8 cellular contexts compared by ENCODE assay signal in genomic region chr17:45228985-45229517, GRCh38. TPM values are rescaled to one million over a fixed set of nuclear protein-coding genes. Genes with fewer than 3 reads are reported as not detected.
DNase-seq lines count a peak whose midpoint lies in the region; ATAC-seq and TF ChIP-seq lines count a peak whose summit lies in the region.

No MANE protein-coding gene starts in this region.

- H3K36me3 ChIP-seq in skeletal muscle satellite cell (ENCODE audit: insufficient read depth, low read length), result no peaks in the 10 kb centered on the region

- H3K9ac ChIP-seq in skeletal muscle satellite cell (ENCODE audit: low read depth, low read length), result peak overlapping the region; percentile 74

- H3K4me2 ChIP-seq in skeletal muscle satellite cell (ENCODE audit: low read length), result peak overlapping the region; percentile 78

- intact Hi-C loops in Right ventricle myocardium superior (cut with DNase I), result no loop called here

- no peaks in the 10 kb centered on the region for H3K27me3 ChIP-seq in skeletal muscle satellite cell (ENCODE audit: control insufficient read depth, insufficient read depth, low read length)

- DNase-seq in GM10266 (ENCODE audit: extremely low spot score) (peak; percentile 91), SIG-M5 treated with dmso at 0.1 percent for 504 hours (lab: John Stamatoyannopoulos, UW; ENCODE audit: unreplicated experiment) (peak; percentile 96), Right ventricle myocardium superior (peak; percentile 94), HT-29 (ENCODE audit: low spot score) (no peak), cerebellum (ENCODE audit: low spot score) (no peak)
- peak; percentile 40 to 70 (median 56) for DNase-seq in activated naive CD4-positive, alpha-beta T cell (lab: John Stamatoyannopoulos, UW)

- H3K4me3 ChIP-seq in skeletal muscle satellite cell (ENCODE audit: low read length), result peak overlapping the region; percentile 53

- peak; percentile 37 for ATAC-seq in HG02938 (IDR thresholded peaks at IDR 0.05; ENCODE audit: unreplicated experiment)
- peak; percentile 76 for ATAC-seq in Right ventricle myocardium superior (ENCODE audit: poor library complexity)

- H3K9me3 ChIP-seq in skeletal muscle satellite cell (replicated peaks; ENCODE audit: low read length), result no peaks in the 10 kb centered on the region

- no peak for TF ChIP-seq CTCF in GM10266 (IDR thresholded peaks at IDR 0.05; ENCODE audit: control insufficient read depth, insufficient read depth, low read depth, missing control alignments)

- peaks cover 76% of the 10 kb centered on the region for H3K4me1 ChIP-seq in skeletal muscle satellite cell (ENCODE audit: control insufficient read depth, insufficient read depth, low read length)

RNA-seq across cellular contexts. Expression of gene FMNL1, which starts 7.4 kb away (rescaled TPM):
- 12.0 TPM for total RNA-seq in Right ventricle myocardium superior
- total RNA-seq in skeletal muscle satellite cell (2012; rRNA removed), result 3.3 and 6.3 TPM in 2 replicates
- 0.03 TPM in 1 of 2 replicates, not detected in the other for total RNA-seq in HT-29 (2014; rRNA removed; shearing (Covaris generic))
- total RNA-seq in cerebellum, result 3.4 TPM

RNA-seq across cellular contexts. Expression of gene SPATA32, which starts 32.8 kb away (rescaled TPM):
- total RNA-seq in Right ventricle myocardium superior, result not detected
- not detected in 2 replicates for total RNA-seq in skeletal muscle satellite cell (2012; rRNA removed)
- total RNA-seq in HT-29 (2014; rRNA removed; shearing (Covaris generic)), result not detected in 2 replicates
- total RNA-seq in cerebellum, result not detected

Comparison
In these comparisons a context has a peak if more than half of its experiments do, and no peak if none do; other contexts are left out.
1. DNase-seq: peak in GM10266 (single experiment), SIG-M5 treated with dmso at 0.1 percent for 504 hours (single experiment), activated naive CD4-positive, alpha-beta T cell (4 of 4) and Right ventricle myocardium superior (single experiment); none in HT-29 (single experiment) and cerebellum (single experiment).